18 cellular contexts compared by ENCODE assay signal in genomic region chr9:14438232-14438966, GRCh38.
DNase-seq lines count a peak whose midpoint lies in the region; ATAC-seq, FAIRE-seq and TF ChIP-seq lines count a peak whose summit lies in the region.
"Had no signal": no experiment of that assay in that cellular context is flagged by ENCODE, and none has a peak within 500 bp of the region (broad histone marks: within the 10 kb centered on the region; RNA-seq: fewer than 3 reads in every experiment).

No MANE protein-coding gene starts in this region.

- peak overlapping the region; percentile 38 for H3K4me2 ChIP-seq in astrocyte (ENCODE audit: low read length)

- H4K20me1 ChIP-seq in astrocyte (ENCODE audit: insufficient read depth, low read length), result no peaks in the 10 kb centered on the region
- H4K20me1 ChIP-seq: BLaER1 treated with 17β-estradiol and CSF1 and Interleukin-3, amounts not matched to agents 10 nM and 100 nM had no signal

- H3K4me3 Mint-ChIP-seq in astrocyte (ENCODE audit: unreplicated experiment) (no peak overlapping the region), nephron (no peak overlapping the region)
- H3K4me3 Mint-ChIP-seq: IgD-negative memory B cell had no signal

- H3K4me1 Mint-ChIP-seq in astrocyte (ENCODE audit: low read depth, unreplicated experiment) (peaks cover 21% of the 10 kb centered on the region), nephron (peaks cover 30% of the 10 kb centered on the region)

- H2AFZ ChIP-seq in astrocyte (ENCODE audit: low read depth, low read length), result no peak overlapping the region
- H2AFZ ChIP-seq: GM23248 had no signal

- H3K27ac Mint-ChIP-seq in astrocyte (ENCODE audit: unreplicated experiment) (peak overlapping the region; percentile 56), nephron (peak overlapping the region; percentile 58 to 77 (median 65))
- H3K27ac Mint-ChIP-seq: IgD-negative memory B cell had no signal

- no peak for ATAC-seq in left ventricle myocardium superior

- H3K27me3 Mint-ChIP-seq in astrocyte (ENCODE audit: low read depth, unreplicated experiment) (no peaks in the 10 kb centered on the region), nephron (ENCODE audit: low read depth) (no peaks in the 10 kb centered on the region)

- no peaks in the 10 kb centered on the region for H3K36me3 ChIP-seq in astrocyte (ENCODE audit: insufficient read depth, low read length)
- H3K36me3 ChIP-seq: BLaER1 treated with 17β-estradiol and CSF1 and Interleukin-3, amounts not matched to agents 10 nM and 100 nM; Peyer's patch had no signal

- H3K27me3 ChIP-seq in astrocyte (ENCODE audit: insufficient read depth, low read length), result no peaks in the 10 kb centered on the region
- H3K27me3 ChIP-seq: BLaER1 treated with 17β-estradiol and CSF1 and Interleukin-3, amounts not matched to agents 10 nM and 100 nM; Peyer's patch had no signal

- DNase-seq in ELR (ENCODE audit: low read depth), result peak; percentile 49
- DNase-seq in NCI-H1048 (lab: John Stamatoyannopoulos, UW), result peak; percentile 68
- no peak for DNase-seq in astrocyte (ENCODE audit: low read depth)
- no peak for DNase-seq in left ventricle myocardium superior
- DNase-seq in substantia nigra (lab: John Stamatoyannopoulos, UW), result no peak
- DNase-seq in kidney glomerular epithelial cell (lab: John Stamatoyannopoulos, UW), result no peak
- DNase-seq: GM23248, MV-4-11, NCI-H1436 treated with DMSO at 0.1 percent for 48 hours, NCI-H774, Peyer's patch, Right ventricle myocardium superior had no signal

- no peaks in the 10 kb centered on the region for H3K9me3 Mint-ChIP-seq in astrocyte (ENCODE audit: unreplicated experiment)
- H3K9me3 Mint-ChIP-seq in nephron, result no peaks in the 10 kb centered on the region
- H3K9me3 Mint-ChIP-seq: IgD-negative memory B cell had no signal

- H3K36me3 Mint-ChIP-seq in astrocyte (ENCODE audit: low read depth, unreplicated experiment) (no peaks in the 10 kb centered on the region), nephron (ENCODE audit: low read depth) (no peaks in the 10 kb centered on the region)
- H3K36me3 Mint-ChIP-seq: IgD-negative memory B cell had no signal

- intact Hi-C loops in left ventricle myocardium superior (cut with micrococcal nuclease), result no loop called here

- H3K27ac ChIP-seq in astrocyte (ENCODE audit: low read depth, low read length), result no peak overlapping the region
- H3K27ac ChIP-seq in substantia nigra (ENCODE audit: low read depth, low read length, poor library complexity, severe bottlenecking), result no peak overlapping the region
- H3K27ac ChIP-seq: BLaER1 treated with 17β-estradiol and CSF1 and Interleukin-3, amounts not matched to agents 10 nM and 100 nM; GM23248; Peyer's patch had no signal

- no peak overlapping the region for H3K4me3 ChIP-seq in astrocyte (ENCODE audit: insufficient read depth, low read depth, low read length)
- H3K4me3 ChIP-seq: BLaER1 treated with 17β-estradiol and CSF1 and Interleukin-3, amounts not matched to agents 10 nM and 100 nM; GM23248; Peyer's patch had no signal

- no peak for FAIRE-seq in astrocyte (lab: Jason Lieb, UNC)
- FAIRE-seq: G401.6, GM12892, GM19239 had no signal

- H3K9me3 ChIP-seq in astrocyte (ENCODE audit: insufficient read depth, low read depth, low read length), result no peaks in the 10 kb centered on the region
- H3K9me3 ChIP-seq: BLaER1 treated with 17β-estradiol and CSF1 and Interleukin-3, amounts not matched to agents 10 nM and 100 nM; Peyer's patch had no signal

- peaks cover 9% of the 10 kb centered on the region for H3K4me1 ChIP-seq in astrocyte (ENCODE audit: insufficient read depth, low read length)
- H3K4me1 ChIP-seq: Peyer's patch had no signal

- TF ChIP-seq CTCF in astrocyte (IDR thresholded peaks at IDR 0.05; ENCODE audit: insufficient read depth, low read depth, low read length) (no peak), nephron (IDR thresholded peaks at IDR 0.05; ENCODE audit: unreplicated experiment in 3 of 3) (no peak)

- H3K9ac ChIP-seq in astrocyte (ENCODE audit: low read length), result no peak overlapping the region
- H3K9ac ChIP-seq: BLaER1 treated with 17β-estradiol and CSF1 and Interleukin-3, amounts not matched to agents 10 nM and 100 nM; GM23248 had no signal

- no peaks in the 10 kb centered on the region for H3K79me2 ChIP-seq in astrocyte (ENCODE audit: insufficient read depth, low read length)

Comparison
In these comparisons a context has a peak if more than half of its experiments do, and no peak if none do; other contexts are left out.
1. DNase-seq: peak in ELR (single experiment) and NCI-H1048 (single experiment); none in astrocyte (single experiment), left ventricle myocardium superior (single experiment), substantia nigra (0 of 49) and kidney glomerular epithelial cell (single experiment).